Comparison of ENCODE assay signal across 5 cellular contexts in the genomic region with DNA sequence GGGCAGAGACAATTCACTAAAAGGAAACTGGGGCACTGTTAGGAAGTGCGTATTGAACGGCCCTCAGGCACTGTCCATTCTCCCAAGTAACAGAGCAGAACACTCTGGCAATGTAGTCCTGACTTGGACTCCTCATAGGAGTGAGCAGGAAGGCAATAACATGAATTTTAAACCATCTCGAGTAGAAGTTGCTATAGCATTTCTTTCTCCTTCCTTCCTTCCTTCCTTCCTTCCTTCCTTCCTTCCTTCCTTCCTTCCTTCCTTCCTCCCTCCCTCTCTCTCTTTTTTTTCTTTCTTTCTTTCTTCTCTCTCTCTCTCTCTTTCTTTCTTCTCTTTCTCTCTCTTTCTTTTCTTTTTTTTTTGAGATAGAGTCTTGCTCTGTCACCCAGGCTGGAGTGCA.
"Had no signal": no experiment of that assay in that cellular context is flagged by ENCODE, and none has a peak within 500 bp of the region (broad histone marks: within the 10 kb centered on the region; RNA-seq: fewer than 3 reads in every experiment).

No MANE protein-coding gene starts in this region.

- H3K36me3 ChIP-seq: adrenal gland, spleen, upper lobe of left lung had no signal

- H3K27me3 ChIP-seq: adrenal gland, body of pancreas, upper lobe of left lung had no signal

- H3K27ac ChIP-seq: adrenal gland, body of pancreas, spleen, upper lobe of left lung had no signal

- H3K4me3 ChIP-seq: adrenal gland, body of pancreas, lung, spleen, upper lobe of left lung had no signal

- H3K9me3 ChIP-seq: adrenal gland, body of pancreas, spleen, upper lobe of left lung had no signal
